In genomic region chr4:1310796-1311715, GRCh38 we compare ENCODE assay signal across 1 cellular context.
TF ChIP-seq lines count a peak whose summit lies in the region.

No MANE protein-coding gene starts in this region.

TF ChIP-seq in HepG2, 621 proteins besides CTCF, POLR2A, EP300 and RAD21:
- no peak for TF ChIP-seq ZFP82 (CRISPR knock-in tag; IDR thresholded peaks at IDR 0.05; ENCODE audit: borderline replicate concordance)
- TF ChIP-seq ZFX (CRISPR knock-in tag; IDR thresholded peaks at IDR 0.05; ENCODE audit: low read depth), result peak; percentile 19; the same call in 1 of the 2 replicates
- TF ChIP-seq AGO2 (optimal IDR thresholded peaks at IDR 0.05; ENCODE audit: low read depth, low read length), result peak; percentile 30
- TF ChIP-seq DR1 (CRISPR knock-in tag; IDR thresholded peaks at IDR 0.05), result peak; percentile 22; the same call in 1 of the 2 replicates
- peak; percentile 77 for TF ChIP-seq ZBTB38 (CRISPR knock-in tag; IDR thresholded peaks at IDR 0.05)
- TF ChIP-seq HOXA3 (CRISPR knock-in tag; IDR thresholded peaks at IDR 0.05), result peak; percentile 17; the same call in 1 of the 2 replicates
- TF ChIP-seq ZBTB33 (CRISPR knock-in tag; IDR thresholded peaks at IDR 0.05), result peak; percentile 100
- no peak for TF ChIP-seq FOSL2 (CRISPR knock-in tag; IDR thresholded peaks at IDR 0.05)
- no peak for TF ChIP-seq ZNF335 (CRISPR knock-in tag; IDR thresholded peaks at IDR 0.05)
- TF ChIP-seq ELF3 (CRISPR knock-in tag; IDR thresholded peaks at IDR 0.05), result no peak
- TF ChIP-seq ZC3H13 (CRISPR knock-in tag; IDR thresholded peaks at IDR 0.05), result 0 out of 2 replicates have a peak, but pooled peaks have one; percentile 7
